8 cellular contexts compared by ENCODE assay signal in genomic region chr20:13784893-13785715, GRCh38. TPM values are rescaled to one million over a fixed set of nuclear protein-coding genes. Genes with fewer than 3 reads are reported as not detected.
DNase-seq lines count a peak whose midpoint lies in the region; ATAC-seq and TF ChIP-seq lines count a peak whose summit lies in the region.

TSS of gene ESF1 (minus strand) at chr20:13784919. CDS start at chr20:13783140, 1,779 bp downstream.
TSS of gene NDUFAF5 (plus strand) at chr20:13785028. CDS start at chr20:13785069, 41 bp downstream.

- H3K9me3 Mint-ChIP-seq in activated naive CD4-positive, alpha-beta T cell treated with anti-CD3 and anti-CD28 coated beads, Interleukin-2, amount 50 U/mL, for 24 hours, result no peaks in the 10 kb centered on the region

- peaks cover 78% of the 10 kb centered on the region for H3K4me1 Mint-ChIP-seq in activated naive CD4-positive, alpha-beta T cell treated with anti-CD3 and anti-CD28 coated beads, Interleukin-2, amount 50 U/mL, for 24 hours

- no peaks in the 10 kb centered on the region for H3K27me3 ChIP-seq in GM06990 (replicated peaks; ENCODE audit: control insufficient read depth, insufficient read depth, low read length)

- H3K36me3 Mint-ChIP-seq in activated naive CD4-positive, alpha-beta T cell treated with anti-CD3 and anti-CD28 coated beads, Interleukin-2, amount 50 U/mL, for 24 hours, result peaks cover 9% of the 10 kb centered on the region

- no peak for TF ChIP-seq CTCF in GM06990 (IDR thresholded peaks at IDR 0.05; ENCODE audit: insufficient read depth, low read length, poor library complexity, severe bottlenecking)

- H3K4me3 Mint-ChIP-seq in activated naive CD4-positive, alpha-beta T cell treated with anti-CD3 and anti-CD28 coated beads, Interleukin-2, amount 50 U/mL, for 24 hours, result peak within 1 kb of the TSS; percentile 95

- peak; percentile 93 for DNase-seq in GM06990 (ENCODE audit: extremely low read depth, insufficient read length)
- peak; percentile 95 for DNase-seq in NCI-H1092 (lab: John Stamatoyannopoulos, UW)
- DNase-seq in glomerular endothelial cell (ENCODE audit: extremely low read depth, low read depth, low spot score), result peak; percentile 83
- DNase-seq in occipital lobe (lab: John Stamatoyannopoulos, UW), result peak; percentile 93

- ATAC-seq in HG02588 (IDR thresholded peaks at IDR 0.05; ENCODE audit: unreplicated experiment) (peak; percentile 97), SK-N-SH treated with all-trans-retinoic acid at 6 μM for 48 hours (peak; percentile 97)

- H3K27ac Mint-ChIP-seq in activated naive CD4-positive, alpha-beta T cell treated with anti-CD3 and anti-CD28 coated beads, Interleukin-2, amount 50 U/mL, for 24 hours, result peak within 1 kb of the TSS; percentile 97

- H3K4me3 ChIP-seq in GM06990 (replicated peaks; ENCODE audit: low read depth, low read length), result peak within 1 kb of the TSS; percentile 90

- H3K27ac ChIP-seq in temporal lobe (ENCODE audit: low read depth, low read length), result peak within 1 kb of the TSS; percentile 28

- H3K27me3 Mint-ChIP-seq in activated naive CD4-positive, alpha-beta T cell treated with anti-CD3 and anti-CD28 coated beads, Interleukin-2, amount 50 U/mL, for 24 hours, result no peaks in the 10 kb centered on the region

- peaks cover 3% of the 10 kb centered on the region; the same call in 1 of the 2 replicates for H3K36me3 ChIP-seq in GM06990 (ENCODE audit: control insufficient read depth, insufficient read depth, low read length)

TF ChIP-seq in SK-N-SH treated with all-trans-retinoic acid at 6 μM for 48 hours, 23 proteins besides CTCF, POLR2A, EP300 and RAD21:
- no peak for TF ChIP-seq ZNF565 (CRISPR knock-in tag; conservative IDR thresholded peaks at IDR 0.05; ENCODE audit: low read depth)
- TF ChIP-seq RARB (CRISPR knock-in tag; IDR thresholded peaks at IDR 0.05), result no peak
- no peak for TF ChIP-seq ZC3H10 (CRISPR knock-in tag; IDR thresholded peaks at IDR 0.05)
- no peak for TF ChIP-seq ZNF70 (CRISPR knock-in tag; IDR thresholded peaks at IDR 0.05)
- TF ChIP-seq ISL1 (CRISPR knock-in tag; IDR thresholded peaks at IDR 0.05), result no peak
- TF ChIP-seq GLIS3 (CRISPR knock-in tag; IDR thresholded peaks at IDR 0.05), result no peak
- no peak for TF ChIP-seq TSHZ2 (CRISPR knock-in tag; IDR thresholded peaks at IDR 0.05)
- TF ChIP-seq CSRNP3 (CRISPR knock-in tag; IDR thresholded peaks at IDR 0.05), result no peak
- TF ChIP-seq OSR1 (CRISPR knock-in tag; IDR thresholded peaks at IDR 0.05), result no peak
- TF ChIP-seq ARNTL (CRISPR knock-in tag; IDR thresholded peaks at IDR 0.05; ENCODE audit: borderline replicate concordance, low read depth), result no peak

RNA-seq across cellular contexts. Expression of gene ESF1, which starts in this region (rescaled TPM):
- total RNA-seq in glomerular endothelial cell (7.7 and 10.9 TPM in 2 replicates), occipital lobe (17.3 TPM), temporal lobe (14.0 TPM)

RNA-seq across cellular contexts. Expression of gene NDUFAF5, which starts in this region (rescaled TPM):
- total RNA-seq in glomerular endothelial cell (11.0 and 17.5 TPM in 2 replicates), occipital lobe (30.4 TPM), temporal lobe (21.9 TPM)

Comparison
In these comparisons a context has a peak if more than half of its experiments do, and no peak if none do; other contexts are left out.
1. Peak in every context shown above with its lines: DNase-seq, ATAC-seq, H3K4me3 ChIP-seq and H3K27ac ChIP-seq.